9 cellular contexts compared by ENCODE assay signal in the genomic region with DNA sequence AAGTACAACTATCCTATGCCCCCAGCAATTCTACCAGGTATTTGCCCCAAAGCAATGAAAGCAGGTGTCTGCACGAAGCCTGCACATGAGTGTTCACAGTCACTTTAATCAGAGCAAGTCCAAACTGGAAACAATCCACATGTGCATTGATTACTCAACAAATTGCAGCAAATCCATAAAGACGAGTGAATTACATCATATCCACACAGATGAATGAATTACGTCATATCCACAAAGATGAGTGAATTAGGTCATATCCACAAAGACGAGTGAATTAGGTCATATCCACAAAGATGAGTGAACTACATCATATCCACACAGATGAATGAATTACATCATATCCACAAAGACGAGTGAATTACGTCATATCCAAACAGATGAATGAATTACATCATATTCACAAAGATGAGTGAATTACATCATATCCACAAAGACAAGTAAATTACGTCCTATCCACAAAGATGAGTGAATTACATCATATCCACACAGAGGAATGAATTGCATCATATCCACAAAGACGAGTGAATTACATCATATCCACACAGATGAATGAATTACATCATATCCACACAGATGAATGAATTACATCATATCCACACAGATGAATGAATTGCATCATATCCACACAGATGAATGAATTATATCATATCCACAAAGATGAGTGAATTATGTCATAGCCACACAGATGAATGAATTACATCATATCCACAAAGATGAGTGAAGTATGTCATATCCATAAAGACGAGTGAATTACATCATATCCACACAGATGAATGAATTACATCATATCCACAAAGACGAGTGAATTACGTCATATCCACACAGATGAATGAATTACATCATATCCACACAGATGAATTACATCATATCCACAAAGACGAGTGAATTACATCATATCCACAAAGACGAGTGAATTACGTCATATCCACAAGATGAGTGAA. TPM values are rescaled to one million over a fixed set of nuclear protein-coding genes. Genes with fewer than 3 reads are reported as not detected.
DNase-seq lines count a peak whose midpoint lies in the region; ATAC-seq, FAIRE-seq and TF ChIP-seq lines count a peak whose summit lies in the region.
"Not testable (repeated sequence)": the region's sequence is repeated elsewhere in the genome, so short reads cannot be mapped to it uniquely, and the experiment has no call there.
"Had no signal": no experiment of that assay in that cellular context is flagged by ENCODE, and none has a peak within 500 bp of the region (broad histone marks: within the 10 kb centered on the region; RNA-seq: fewer than 3 reads in every experiment).

No MANE protein-coding gene starts in this region.

- ATAC-seq in activated T-cell treated with anti-CD3 and anti-CD28 coated beads, Interleukin-2, amount 50 U/mL, for 72 hours (replicated peaks in 1 of 2); K562: not testable (repeated sequence)

- peaks cover 53% of the 10 kb centered on the region for H3K27me3 Mint-ChIP-seq in activated T-cell treated with anti-CD3 and anti-CD28 coated beads, Interleukin-2, amount 50 U/mL, for 72 hours (ENCODE audit: low read depth)

- not testable (repeated sequence) for DNase-seq in D721Med (ENCODE audit: insufficient read length, low spot score); RCC 7860 (ENCODE audit: low spot score); activated T-cell treated with anti-CD3 and anti-CD28 coated beads, Interleukin-2, amount 50 U/mL, for 72 hours; K562 (ENCODE audit: extremely low read depth in 1 of 4, low spot score in 3 of 4)
- DNase-seq in LHCN-M2 (ENCODE audit: low read depth) (peak; percentile 3), fibroblast of mammary gland (ENCODE audit: low read depth) (peak; percentile 51), keratinocyte (ENCODE audit: low read depth, low spot score) (peak; percentile 4)

- peak overlapping the region; percentile 52 for H3K27ac Mint-ChIP-seq in activated T-cell treated with anti-CD3 and anti-CD28 coated beads, Interleukin-2, amount 50 U/mL, for 72 hours

- WGBS in K562 (ENCODE audit: insufficient coverage, low coverage, missing lambda C conversion rate), result 15% methylated on average over 14 of the region's 14 CpGs

- BruUV-seq in K562 (replicated peaks; lab: Mats Ljungman, UMichigan), result not testable (repeated sequence)

- CTCF ChIA-PET in K562 (lab: Yijun Ruan, JAX; ENCODE audit: low intra/inter-chr PET ratio), result not testable (repeated sequence)

- TF ChIP-seq EP300 in K562 (IDR thresholded peaks at IDR 0.05; ENCODE audit: low read length), result not testable (repeated sequence)

- not testable (repeated sequence) for H3K9me3 ChIP-seq in K562 (replicated peaks; ENCODE audit: control insufficient read depth, insufficient read depth, low read depth, low read length); keratinocyte (ENCODE audit: control insufficient read depth, low read depth, low read length)

- H3K79me2 ChIP-seq in K562 (ENCODE audit: control insufficient read depth, insufficient read depth, low read length); keratinocyte (ENCODE audit: control insufficient read depth, insufficient read depth, low read length): not testable (repeated sequence)

- H3K4me1 ChIP-seq in K562 (replicated peaks in 1 of 2; ENCODE audit: control insufficient read depth in 2 of 2, insufficient read depth in 2 of 2, low read length in 2 of 2), result peaks cover 0 to 12% of the 10 kb centered on the region in 2 experiments; a peak in 2 of 5 replicates
- not testable (repeated sequence) for H3K4me1 ChIP-seq in keratinocyte (ENCODE audit: control insufficient read depth, extremely low read depth, insufficient read depth, low read length)

- H3K36me3 Mint-ChIP-seq in activated T-cell treated with anti-CD3 and anti-CD28 coated beads, Interleukin-2, amount 50 U/mL, for 72 hours (ENCODE audit: insufficient read depth in 2 of 2), result not testable (repeated sequence)

- TF ChIP-seq CTCF in D721Med (IDR thresholded peaks at IDR 0.05; ENCODE audit: insufficient read depth, missing control alignments); K562 (IDR thresholded peaks at IDR 0.05 in 2 of 3, conservative IDR thresholded peaks at IDR 0.05 in 1 of 3; ENCODE audit: insufficient read depth in 2 of 3, low read depth in 1 of 3, low read length in 3 of 3); fibroblast of mammary gland (conservative IDR thresholded peaks at IDR 0.05; ENCODE audit: control insufficient read depth, insufficient read depth, low read depth, low read length); keratinocyte (optimal IDR thresholded peaks at IDR 0.05 in 1 of 3, IDR thresholded peaks at IDR 0.05 in 1 of 3, conservative IDR thresholded peaks at IDR 0.05 in 1 of 3; ENCODE audit: extremely low read depth in 1 of 3, insufficient read depth in 2 of 3, low read length in 3 of 3): not testable (repeated sequence)

- TF ChIP-seq POLR2A in K562 (conservative IDR thresholded peaks at IDR 0.05), result not testable (repeated sequence)

- not testable (repeated sequence) for H3K9me1 ChIP-seq in K562 (ENCODE audit: control insufficient read depth, insufficient read depth, low read length); keratinocyte (ENCODE audit: control insufficient read depth, extremely low read depth, insufficient read depth, low read length)

- H3K4me2 ChIP-seq in K562 (ENCODE audit: insufficient read depth, low read length); keratinocyte (ENCODE audit: control insufficient read depth, extremely low read depth, insufficient read depth, low read depth, low read length): not testable (repeated sequence)

- dilution Hi-C loops in keratinocyte (cut with MboI; ENCODE audit: extremely low pct_ligation_motif_present, low sequenced_read_pairs), result not testable (repeated sequence)

- not testable (repeated sequence) for H3K4me3 ChIP-seq in K562; fibroblast of mammary gland (ENCODE audit: control insufficient read depth, low read depth, low read length); keratinocyte (ENCODE audit: control insufficient read depth in 2 of 3, extremely low read depth in 1 of 3, insufficient read depth in 2 of 3, low read depth in 1 of 3, low read length in 3 of 3)

- TF ChIP-seq RAD21 in K562 (CRISPR knock-in tag; conservative IDR thresholded peaks at IDR 0.05 in 1 of 2, IDR thresholded peaks at IDR 0.05 in 1 of 2), result not testable (repeated sequence)

- POLR2A ChIA-PET in K562 (lab: Yijun Ruan, JAX), result not testable (repeated sequence)

- FAIRE-seq in D721Med (lab: Jason Lieb, UNC) (peak; percentile 21), RCC 7860 (lab: Jason Lieb, UNC) (peak; percentile 61)
- FAIRE-seq in K562 (lab: Jason Lieb, UNC); keratinocyte (lab: Jason Lieb, UNC): not testable (repeated sequence)

- not testable (repeated sequence) for H3K27ac ChIP-seq in K562 (ENCODE audit: extremely low read depth, low read depth, low read length); keratinocyte (ENCODE audit: control insufficient read depth, insufficient read depth, low read length)

- not testable (repeated sequence) for H3K4me1 Mint-ChIP-seq in activated T-cell treated with anti-CD3 and anti-CD28 coated beads, Interleukin-2, amount 50 U/mL, for 72 hours (ENCODE audit: low read depth)

- H3K9ac ChIP-seq in K562 (ENCODE audit: insufficient read depth in 1 of 2, low read depth in 2 of 2, low read length in 2 of 2); keratinocyte (ENCODE audit: control insufficient read depth, extremely low read depth, insufficient read depth, low read length): not testable (repeated sequence)

- not testable (repeated sequence) for H4K20me1 ChIP-seq in K562 (replicated peaks; ENCODE audit: control insufficient read depth, insufficient read depth, low read length); keratinocyte (ENCODE audit: control insufficient read depth, extremely low read depth, insufficient read depth, low read length)

- in situ Hi-C loops in K562 (cut with MboI), result not testable (repeated sequence)

- H3K9me3 Mint-ChIP-seq in activated T-cell treated with anti-CD3 and anti-CD28 coated beads, Interleukin-2, amount 50 U/mL, for 72 hours, result not testable (repeated sequence)

- intact Hi-C loops in K562 (cut with micrococcal nuclease), result not testable (repeated sequence)

- not testable (repeated sequence) for H3K4me3 Mint-ChIP-seq in activated T-cell treated with anti-CD3 and anti-CD28 coated beads, Interleukin-2, amount 50 U/mL, for 72 hours

- not testable (repeated sequence) for H2AFZ ChIP-seq in K562 (ENCODE audit: low read depth, low read length); keratinocyte (ENCODE audit: control insufficient read depth, low read length)

- H3K36me3 ChIP-seq in K562 (ENCODE audit: control insufficient read depth, insufficient read depth, low read length); keratinocyte (ENCODE audit: control insufficient read depth in 2 of 2, extremely low read depth in 1 of 2, insufficient read depth in 2 of 2, low read length in 2 of 2): not testable (repeated sequence)

- peaks cover 28 to 52% of the 10 kb centered on the region in 2 experiments; a peak in 4 of 5 replicates for H3K27me3 ChIP-seq in K562 (ENCODE audit: control insufficient read depth in 2 of 2, insufficient read depth in 2 of 2, low read length in 2 of 2)
- H3K27me3 ChIP-seq in keratinocyte (ENCODE audit: control insufficient read depth, extremely low read depth, insufficient read depth, low read length), result peaks cover 42% of the 10 kb centered on the region

RNA-seq across cellular contexts. Expression of gene CHRNA4, which starts 21.7 kb away (rescaled TPM):
- total RNA-seq in LHCN-M2 (2014; rRNA removed) (not detected in 2 replicates), K562 (2014; rRNA removed) (not detected in 2 replicates), K562 (2014; rRNA removed; fragmentation: Illumina TruSeq; extraction: Trizol) (not detected in 2 replicates), K562 (2015; rRNA removed; fragmentation: Illumina TruSeq; extraction: Trizol) (not detected in 2 replicates), K562 (2021) (0.02 TPM in 1 of 2 replicates, not detected in the other)
- not detected for polyA plus RNA-seq in LHCN-M2 (2012)
- not detected for total RNA-seq in activated T-cell treated with anti-CD3 and anti-CD28 coated beads, Interleukin-2, amount 50 U/mL, for 72 hours
- not detected in 2 replicates for total RNA-seq in K562 (2011; cell fraction: chromatin; rRNA removed; ENCODE audit: low replicate concordance)
- not detected in 2 replicates for total RNA-seq in K562 (2011; cell fraction: nucleolus; rRNA removed)
- total RNA-seq in K562 (2011; cell fraction: nucleoplasm; rRNA removed), result not detected in 2 replicates
- polyA plus RNA-seq in K562 (2011; rRNA removed) (not detected in 2 replicates), K562 (2014; fragmentation: Illumina TruSeq; extraction: Trizol) (not detected in 2 replicates), K562 (2014; fragmentation: Nextera tagmentation; extraction: Ambion mirVana) (not detected), K562 (2014; rRNA removed) (not detected in 2 replicates), keratinocyte (not detected in 3 replicates)
- not detected in 2 replicates for polyA plus RNA-seq in K562 (2011; cell fraction: cytosol; rRNA removed)
- polyA plus RNA-seq in K562 (2011; cell fraction: nucleus; rRNA removed), result not detected in 2 replicates
- polyA plus RNA-seq in K562 (2012), result not detected in 2 replicates
- polyA minus RNA-seq in K562 (2011; rRNA and poly(A)+ RNA removed), result not detected in 2 replicates
- not detected in 2 replicates for polyA minus RNA-seq in K562 (2011; cell fraction: cytosol; rRNA and poly(A)+ RNA removed)
- not detected in 2 replicates for polyA minus RNA-seq in K562 (2011; cell fraction: nucleus; rRNA and poly(A)+ RNA removed)
- not detected for polyA plus RNA-seq in keratinocyte (2011; ENCODE audit: low read depth)
- not detected in 2 replicates for polyA plus RNA-seq in keratinocyte (2011; cell fraction: cytosol; rRNA removed)
- polyA plus RNA-seq in keratinocyte (2011; cell fraction: nucleus; rRNA removed), result 0.03 TPM in 1 of 2 replicates, not detected in the other
- polyA plus RNA-seq in keratinocyte (2012; ENCODE audit: low replicate concordance), result not detected in 2 replicates
- polyA minus RNA-seq in keratinocyte, result not detected in 3 replicates
- polyA minus RNA-seq in keratinocyte (2011; cell fraction: cytosol; rRNA and poly(A)+ RNA removed), result not detected
- polyA minus RNA-seq in keratinocyte (2011; cell fraction: nucleus; rRNA and poly(A)+ RNA removed), result not detected in 2 replicates
- total RNA-seq: Calu3 had no signal
- polyA plus RNA-seq: SK-N-SH had no signal

RNA-seq across cellular contexts. Expression of gene COL20A1, which starts 46.4 kb away (rescaled TPM):
- total RNA-seq in LHCN-M2 (2014; rRNA removed), result 0.06 TPM in 1 of 2 replicates, not detected in the other
- polyA plus RNA-seq in LHCN-M2 (2012), result not detected
- under 1 TPM; 0.50 to 0.58 TPM for total RNA-seq in activated T-cell treated with anti-CD3 and anti-CD28 coated beads, Interleukin-2, amount 50 U/mL, for 72 hours
- 0.12 and 0.19 TPM in 2 replicates for total RNA-seq in K562 (2011; cell fraction: chromatin; rRNA removed; ENCODE audit: low replicate concordance)
- 0.26 and 0.33 TPM in 2 replicates for total RNA-seq in K562 (2011; cell fraction: nucleolus; rRNA removed)
- total RNA-seq in K562 (2011; cell fraction: nucleoplasm; rRNA removed), result 0.15 TPM in 1 of 2 replicates, not detected in the other
- total RNA-seq in K562 (2014; rRNA removed), result not detected in 2 replicates
- total RNA-seq in K562 (2014; rRNA removed; fragmentation: Illumina TruSeq; extraction: Trizol), result not detected in 2 replicates
- not detected in 2 replicates for total RNA-seq in K562 (2015; rRNA removed; fragmentation: Illumina TruSeq; extraction: Trizol)
- total RNA-seq in K562 (2021), result not detected in 2 replicates
- not detected in 2 replicates for polyA plus RNA-seq in K562 (2011; rRNA removed)
- polyA plus RNA-seq in K562 (2011; cell fraction: cytosol; rRNA removed), result under 0.01 TPM in 1 of 2 replicates, not detected in the other
- 0.06 and 0.26 TPM in 2 replicates for polyA plus RNA-seq in K562 (2011; cell fraction: nucleus; rRNA removed)
- polyA plus RNA-seq in K562 (2012), result 0.06 TPM in 1 of 2 replicates, not detected in the other
- not detected in 2 replicates for polyA plus RNA-seq in K562 (2014; fragmentation: Illumina TruSeq; extraction: Trizol)
- polyA plus RNA-seq in K562 (2014; fragmentation: Nextera tagmentation; extraction: Ambion mirVana), result not detected
- not detected in 2 replicates for polyA plus RNA-seq in K562 (2014; rRNA removed)
- polyA minus RNA-seq in K562 (2011; rRNA and poly(A)+ RNA removed), result not detected in 2 replicates
- polyA minus RNA-seq in K562 (2011; cell fraction: cytosol; rRNA and poly(A)+ RNA removed), result not detected in 2 replicates
- polyA minus RNA-seq in K562 (2011; cell fraction: nucleus; rRNA and poly(A)+ RNA removed), result not detected in 2 replicates
- not detected in 3 replicates for polyA plus RNA-seq in keratinocyte
- polyA plus RNA-seq in keratinocyte (2011; ENCODE audit: low read depth), result not detected
- not detected in 2 replicates for polyA plus RNA-seq in keratinocyte (2011; cell fraction: cytosol; rRNA removed)
- not detected in 2 replicates for polyA plus RNA-seq in keratinocyte (2011; cell fraction: nucleus; rRNA removed)
- not detected in 2 replicates for polyA plus RNA-seq in keratinocyte (2012; ENCODE audit: low replicate concordance)
- polyA minus RNA-seq in keratinocyte, result not detected in 3 replicates
- polyA minus RNA-seq in keratinocyte (2011; cell fraction: cytosol; rRNA and poly(A)+ RNA removed), result not detected
- 0.32 TPM in 1 of 2 replicates, not detected in the other for polyA minus RNA-seq in keratinocyte (2011; cell fraction: nucleus; rRNA and poly(A)+ RNA removed)
- total RNA-seq: Calu3 had no signal
- polyA plus RNA-seq: SK-N-SH had no signal
